ENCODE assay signal across 22 cellular contexts in the genomic region with DNA sequence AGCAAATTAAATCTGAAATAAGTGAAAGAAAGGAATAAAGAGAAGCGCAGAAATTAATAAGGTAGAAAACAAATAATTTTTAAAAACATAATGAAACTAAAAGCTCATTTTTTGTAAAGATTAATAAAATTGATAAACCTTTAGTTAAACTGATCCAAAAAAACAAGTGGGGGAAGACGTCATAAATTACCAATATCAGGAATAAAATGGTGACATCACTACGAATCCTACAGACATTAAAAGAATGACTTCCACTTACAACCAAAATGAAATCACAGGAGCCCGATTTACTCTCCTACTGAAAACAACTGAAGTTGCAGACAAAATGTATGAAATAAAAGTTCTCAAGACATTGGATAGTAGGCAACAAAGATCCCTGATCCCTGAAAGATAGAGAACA.
"Had no signal": no experiment of that assay in that cellular context is flagged by ENCODE, and none has a peak within 500 bp of the region (broad histone marks: within the 10 kb centered on the region; RNA-seq: fewer than 3 reads in every experiment).

No MANE protein-coding gene starts in this region.

- H3K27me3 ChIP-seq: colonic mucosa had no signal

- FAIRE-seq: endometrium, islet of Langerhans had no signal

- ATAC-seq: effector memory CD8-positive, alpha-beta T cell; esophagus mucosa; gastrocnemius medialis; left cardiac atrium; left lung; left ventricle myocardium superior; lower lobe of right lung; mucosa of descending colon had no signal

- H3K9me3 ChIP-seq: colonic mucosa, esophagus squamous epithelium, gastrocnemius medialis, left lung, lower lobe of right lung, mucosa of descending colon had no signal

- H3K36me3 ChIP-seq: colonic mucosa, esophagus squamous epithelium, gastrocnemius medialis, left lung, lower lobe of right lung had no signal

- H3K27ac ChIP-seq: colonic mucosa, epithelial cell of prostate, esophagus squamous epithelium, gastrocnemius medialis, left lung, lower lobe of right lung had no signal

- H3K4me1 ChIP-seq: colonic mucosa, gastrocnemius medialis, left lung, lower lobe of right lung had no signal

- H3K4me3 ChIP-seq: colonic mucosa, esophagus squamous epithelium, gastrocnemius medialis, left lung, lower lobe of right lung, mucosa of descending colon had no signal

- DNase-seq: colonic mucosa; cortex of kidney; effector CD8-positive, alpha-beta T cell; effector memory CD8-positive, alpha-beta T cell; erythroblast; esophagus squamous epithelium; foreskin fibroblast; foreskin melanocyte; gastrocnemius medialis; glutamatergic neuron; hippocampal formation; left cardiac atrium; left lung; left ventricle myocardium superior; lower lobe of right lung; mesenchymal stem cell; mucosa of descending colon; naive B cell had no signal
